34 cellular contexts compared by ENCODE assay signal in the genomic region with DNA sequence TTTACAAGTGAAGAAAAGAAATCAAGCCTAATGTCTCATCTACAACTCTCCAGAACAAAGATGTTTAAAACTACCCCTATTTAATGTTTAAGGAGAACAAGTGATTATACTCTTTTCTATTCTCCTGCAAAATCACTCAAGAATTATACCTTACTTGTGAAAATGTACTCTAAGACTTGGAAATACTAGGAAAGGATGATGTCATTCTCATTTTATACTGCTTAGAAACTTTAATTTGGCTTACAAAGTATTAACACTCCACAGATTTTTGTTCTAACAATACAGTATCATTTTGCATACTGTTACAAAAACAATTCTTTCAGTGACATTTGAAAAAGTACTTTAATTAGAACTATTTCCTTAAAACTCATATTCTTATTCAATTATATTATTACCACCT.
"Had no signal": no experiment of that assay in that cellular context is flagged by ENCODE, and none has a peak within 500 bp of the region (broad histone marks: within the 10 kb centered on the region; RNA-seq: fewer than 3 reads in every experiment).

No MANE protein-coding gene starts in this region.

- H3K4me1 Mint-ChIP-seq: activated B cell treated with CpG ODN at 0.5 μM for 24 hours; activated naive CD4-positive, alpha-beta T cell treated with anti-CD3 and anti-CD28 coated beads, Interleukin-2, amount 10 ng/mL, durations not matched to agents 7 days and 5 days; activated naive CD8-positive, alpha-beta T cell treated with anti-CD3 and anti-CD28 coated beads, Interleukin-2, amount 10 ng/mL, durations not matched to agents 7 days and 5 days; central memory CD8-positive, alpha-beta T cell; T-cell had no signal

- H3K27me3 ChIP-seq: ascending aorta, brain microvascular endothelial cell, dorsolateral prefrontal cortex, esophagus muscularis mucosa, foreskin keratinocyte, gastrocnemius medialis, heart left ventricle had no signal

- H3K4me1 ChIP-seq: ascending aorta, esophagus muscularis mucosa, foreskin keratinocyte, gastrocnemius medialis, heart left ventricle had no signal

- H3K27ac ChIP-seq: ascending aorta, brain microvascular endothelial cell, coronary artery, esophagus muscularis mucosa, foreskin keratinocyte, gastrocnemius medialis, heart left ventricle, WERI-Rb-1 had no signal

- H3K27me3 Mint-ChIP-seq: activated B cell treated with CpG ODN at 0.5 μM for 24 hours; activated naive CD4-positive, alpha-beta T cell treated with anti-CD3 and anti-CD28 coated beads, Interleukin-2, amount 10 ng/mL, durations not matched to agents 7 days and 5 days; activated naive CD8-positive, alpha-beta T cell treated with anti-CD3 and anti-CD28 coated beads, Interleukin-2, amount 10 ng/mL, durations not matched to agents 7 days and 5 days; activated T-cell treated with anti-CD3 and anti-CD28 coated beads, Interleukin-2, amount 50 U/mL, for 24 hours; central memory CD8-positive, alpha-beta T cell; dendritic cell treated with granulocyte-macrophage colony-stimulating factor and Interleukin-4, amounts not matched to agents 40 ng/mL and 50 ng/mL, for 4 days; effector memory CD8-positive, alpha-beta T cell; T-cell had no signal

- H3K27ac Mint-ChIP-seq: activated B cell treated with CpG ODN at 0.5 μM for 24 hours; activated naive CD4-positive, alpha-beta T cell treated with anti-CD3 and anti-CD28 coated beads, Interleukin-2, amount 10 ng/mL, durations not matched to agents 7 days and 5 days; activated naive CD8-positive, alpha-beta T cell treated with anti-CD3 and anti-CD28 coated beads, Interleukin-2, amount 10 ng/mL, durations not matched to agents 7 days and 5 days; activated T-cell treated with anti-CD3 and anti-CD28 coated beads, Interleukin-2, amount 50 U/mL, for 72 hours; dendritic cell treated with granulocyte-macrophage colony-stimulating factor and Interleukin-4, amounts not matched to agents 40 ng/mL and 50 ng/mL, for 4 days; T-cell; T-helper 1 cell treated with Interleukin-12 subunit alpha and Interleukin-12 subunit beta and Interleukin-4 antibody, amounts not matched to agents 30 μg/mL and 1 μg/mL, for 36 hours; T-helper 2 cell treated with Interferon-gamma antibody and Interleukin-4, amounts not matched to agents 5 μg/mL and 100 μg/mL, for 36 hours had no signal

- H3K4me3 ChIP-seq: ascending aorta, coronary artery, dorsolateral prefrontal cortex, esophagus muscularis mucosa, gastrocnemius medialis, heart left ventricle had no signal

- H3K4me3 Mint-ChIP-seq: activated B cell treated with CpG ODN at 0.5 μM for 24 hours; activated naive CD4-positive, alpha-beta T cell treated with anti-CD3 and anti-CD28 coated beads, Interleukin-2, amount 10 ng/mL, durations not matched to agents 7 days and 5 days; activated naive CD8-positive, alpha-beta T cell treated with anti-CD3 and anti-CD28 coated beads, Interleukin-2, amount 10 ng/mL, durations not matched to agents 7 days and 5 days; activated T-cell treated with anti-CD3 and anti-CD28 coated beads, Interleukin-2, amount 50 U/mL, for 24 hours; activated T-cell treated with anti-CD3 and anti-CD28 coated beads, Interleukin-2, amount 50 U/mL, for 72 hours; central memory CD8-positive, alpha-beta T cell; dendritic cell treated with granulocyte-macrophage colony-stimulating factor and Interleukin-4, amounts not matched to agents 40 ng/mL and 50 ng/mL, for 4 days; effector memory CD8-positive, alpha-beta T cell; T-cell; T-helper 1 cell treated with Interleukin-12 subunit alpha and Interleukin-12 subunit beta and Interleukin-4 antibody, amounts not matched to agents 30 μg/mL and 1 μg/mL, for 36 hours; T-helper 2 cell treated with Interferon-gamma antibody and Interleukin-4, amounts not matched to agents 5 μg/mL and 100 μg/mL, for 36 hours had no signal

- FAIRE-seq: bronchial epithelial cell had no signal

- H3K9me3 Mint-ChIP-seq: activated B cell treated with CpG ODN at 0.5 μM for 24 hours; activated naive CD4-positive, alpha-beta T cell treated with anti-CD3 and anti-CD28 coated beads, Interleukin-2, amount 10 ng/mL, durations not matched to agents 7 days and 5 days; activated naive CD4-positive, alpha-beta T cell treated with anti-CD3 and anti-CD28 coated beads, Interleukin-2, amount 50 U/mL, for 72 hours; activated naive CD8-positive, alpha-beta T cell treated with anti-CD3 and anti-CD28 coated beads, Interleukin-2, amount 10 ng/mL, durations not matched to agents 7 days and 5 days; activated T-cell treated with anti-CD3 and anti-CD28 coated beads, Interleukin-2, amount 50 U/mL, for 24 hours; activated T-cell treated with anti-CD3 and anti-CD28 coated beads, Interleukin-2, amount 50 U/mL, for 72 hours; central memory CD8-positive, alpha-beta T cell; dendritic cell treated with granulocyte-macrophage colony-stimulating factor and Interleukin-4, amounts not matched to agents 40 ng/mL and 50 ng/mL, for 4 days; effector memory CD8-positive, alpha-beta T cell; T-cell; T-helper 1 cell treated with Interleukin-12 subunit alpha and Interleukin-12 subunit beta and Interleukin-4 antibody, amounts not matched to agents 30 μg/mL and 1 μg/mL, for 36 hours; T-helper 2 cell treated with Interferon-gamma antibody and Interleukin-4, amounts not matched to agents 5 μg/mL and 100 μg/mL, for 36 hours had no signal

- H3K9me3 ChIP-seq: ascending aorta, esophagus muscularis mucosa, gastrocnemius medialis, heart left ventricle had no signal

- DNase-seq: activated B cell treated with CpG ODN at 0.5 μM for 24 hours; activated CD4-positive, alpha-beta T cell treated with anti-CD3 and anti-CD28 coated beads for 48 hours; activated CD4-positive, alpha-beta T cell treated with anti-CD3 and anti-CD28 coated beads, Interleukin-2, amount 50 U/mL, for 1 hour; activated CD4-positive, alpha-beta T cell treated with anti-CD3 and anti-CD28 coated beads, Interleukin-2, amount 50 U/mL, for 48 hours; activated CD8-positive, alpha-beta memory T cell treated with anti-CD3 and anti-CD28 coated beads, Interleukin-2, amount 50 U/mL, for 48 hours; activated gamma-delta T cell; activated naive CD4-positive, alpha-beta T cell; activated naive CD4-positive, alpha-beta T cell treated with anti-CD3 and anti-CD28 coated beads, Interleukin-2, amount 10 ng/mL, durations not matched to agents 7 days and 5 days; activated naive CD8-positive, alpha-beta T cell treated with anti-CD3 and anti-CD28 coated beads, Interleukin-2, amount 10 ng/mL, durations not matched to agents 7 days and 5 days; activated T-cell treated with anti-CD3 and anti-CD28 coated beads for 4 hours; activated T-cell treated with anti-CD3 and anti-CD28 coated beads, Interleukin-2, amount 50 U/mL, for 24 hours; activated T-cell treated with anti-CD3 and anti-CD28 coated beads, Interleukin-2, amount 50 U/mL, for 72 hours; brain microvascular endothelial cell; dorsolateral prefrontal cortex; effector CD4-positive, alpha-beta T cell; effector memory CD8-positive, alpha-beta T cell; erythroblast; foreskin keratinocyte; gastrocnemius medialis; glutamatergic neuron; heart left ventricle; T-cell; T1000 had no signal

- ATAC-seq: activated CD4-positive, CD25-positive, alpha-beta regulatory T cell treated with anti-CD3 and anti-CD28 coated beads, Interleukin-2, amount 50 U/mL, for 24 hours; activated naive CD4-positive, alpha-beta T cell treated with anti-CD3 and anti-CD28 coated beads, Interleukin-2, amount 50 U/mL, for 72 hours; activated T-cell treated with anti-CD3 and anti-CD28 coated beads, Interleukin-2, amount 50 U/mL, for 72 hours; effector memory CD8-positive, alpha-beta T cell; foreskin keratinocyte; gastrocnemius medialis; heart left ventricle; T-cell had no signal
